10 cellular contexts compared by ENCODE assay signal in the genomic region with DNA sequence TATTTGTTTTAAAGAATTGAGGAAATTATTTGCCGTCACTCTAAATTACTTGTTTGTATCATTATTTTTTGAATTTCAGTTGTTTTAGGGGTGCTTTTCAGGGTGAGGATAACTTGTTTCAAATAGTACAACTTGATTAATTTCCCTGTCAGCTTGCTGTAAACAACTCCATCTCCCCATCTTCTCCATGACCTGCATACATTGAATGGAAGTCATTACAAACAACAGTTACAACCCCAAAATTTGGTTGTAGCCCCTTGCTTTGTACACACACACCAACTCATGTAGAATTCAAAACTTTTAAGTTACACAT. TPM values are rescaled to one million over a fixed set of nuclear protein-coding genes. Genes with fewer than 3 reads are reported as not detected.
DNase-seq lines count a peak whose midpoint lies in the region; ATAC-seq and TF ChIP-seq lines count a peak whose summit lies in the region.
"Had no signal": no experiment of that assay in that cellular context is flagged by ENCODE, and none has a peak within 500 bp of the region (broad histone marks: within the 10 kb centered on the region; RNA-seq: fewer than 3 reads in every experiment).

No MANE protein-coding gene starts in this region.

- no peaks in the 10 kb centered on the region for H3K9me3 ChIP-seq in DND-41 (ENCODE audit: insufficient read depth, low read length, severe bottlenecking)
- H3K9me3 ChIP-seq in MM.1S (replicated peaks; ENCODE audit: insufficient read depth, low read length), result no peaks in the 10 kb centered on the region
- H3K9me3 ChIP-seq in ectodermal cell (ENCODE audit: control insufficient read depth, low read length), result no peaks in the 10 kb centered on the region
- H3K9me3 ChIP-seq: mucosa of descending colon had no signal

- H3K27ac Mint-ChIP-seq in osteocyte (ENCODE audit: unreplicated experiment), result peak overlapping the region; percentile 82

- peak overlapping the region; percentile 63 for H3K4me2 ChIP-seq in DND-41 (ENCODE audit: insufficient read depth, low read length)
- H3K4me2 ChIP-seq in MM.1S (ENCODE audit: low read depth, low read length), result peak overlapping the region; percentile 99

- H3K4me3 Mint-ChIP-seq in osteocyte (ENCODE audit: unreplicated experiment), result peak overlapping the region; percentile 81

- H3K36me3 Mint-ChIP-seq in osteocyte (ENCODE audit: unreplicated experiment), result peaks cover 22% of the 10 kb centered on the region

- H3K27me3 ChIP-seq in DND-41 (ENCODE audit: insufficient read depth, low read length, poor library complexity), result no peaks in the 10 kb centered on the region
- no peaks in the 10 kb centered on the region for H3K27me3 ChIP-seq in MM.1S (replicated peaks; ENCODE audit: insufficient read depth, low read length)
- H3K27me3 ChIP-seq in ectodermal cell (ENCODE audit: control insufficient read depth, insufficient read depth, low read length, poor library complexity, severe bottlenecking), result no peaks in the 10 kb centered on the region

- no peak for TF ChIP-seq CTCF in DND-41 (IDR thresholded peaks at IDR 0.05; ENCODE audit: borderline replicate concordance, extremely low read depth, low read length, poor library complexity, severe bottlenecking)
- no peak for TF ChIP-seq CTCF in MM.1S (IDR thresholded peaks at IDR 0.05; ENCODE audit: low read length)
- TF ChIP-seq CTCF in osteocyte (IDR thresholded peaks at IDR 0.05), result no peak

- DNase-seq in DND-41 (no peak), MM.1S (no peak), osteocyte (ENCODE audit: extremely low spot score, unreplicated experiment) (no peak), SHP77 (lab: John Stamatoyannopoulos, UW) (no peak), NCI-H345 treated with DMSO at 0.1 percent for 48 hours (lab: John Stamatoyannopoulos, UW; ENCODE audit: unreplicated experiment) (no peak), activated gamma-delta T cell treated with Interleukin-2 at 50 U/mL for 16 hours (no peak), NCI-H2081 (lab: John Stamatoyannopoulos, UW) (no peak)
- DNase-seq: mucosa of descending colon, T1000 had no signal

- H2AFZ ChIP-seq in DND-41 (ENCODE audit: low read depth, low read length) (no peak overlapping the region), MM.1S (ENCODE audit: low read length) (no peak overlapping the region)

- peaks cover 27% of the 10 kb centered on the region for H3K4me1 Mint-ChIP-seq in osteocyte (ENCODE audit: unreplicated experiment)

- H3K27ac ChIP-seq in DND-41 (ENCODE audit: low read length), result peak overlapping the region; percentile 82
- no peak overlapping the region for H3K27ac ChIP-seq in MM.1S (ENCODE audit: low read length)
- H3K27ac ChIP-seq in ectodermal cell (ENCODE audit: insufficient read depth, low read depth, low read length, poor library complexity, severe bottlenecking), result no peak overlapping the region

- no peaks in the 10 kb centered on the region for H3K27me3 Mint-ChIP-seq in osteocyte (ENCODE audit: unreplicated experiment)

- H4K20me1 ChIP-seq in DND-41 (ENCODE audit: insufficient read depth, low read length), result peaks cover 3% of the 10 kb centered on the region; the same call in 1 of the 2 replicates
- no peaks in the 10 kb centered on the region for H4K20me1 ChIP-seq in MM.1S (ENCODE audit: insufficient read depth, low read length)

- H3K9me2 ChIP-seq in MM.1S (replicated peaks; ENCODE audit: insufficient read depth, low read length), result no peaks in the 10 kb centered on the region

- H3K9ac ChIP-seq in DND-41 (ENCODE audit: low read depth, low read length), result peak overlapping the region; percentile 80
- H3K9ac ChIP-seq in MM.1S (ENCODE audit: low read length), result no peak overlapping the region

- H3K4me1 ChIP-seq in DND-41 (ENCODE audit: insufficient read depth, low read length), result peaks cover 27% of the 10 kb centered on the region
- H3K4me1 ChIP-seq in MM.1S (ENCODE audit: low read length), result peaks cover 8% of the 10 kb centered on the region
- H3K4me1 ChIP-seq in ectodermal cell (ENCODE audit: control insufficient read depth, insufficient read depth, low read length), result peaks cover 14% of the 10 kb centered on the region

- peaks cover 33% of the 10 kb centered on the region for H3K36me3 ChIP-seq in DND-41 (ENCODE audit: insufficient read depth, low read length)
- H3K36me3 ChIP-seq in MM.1S (replicated peaks; ENCODE audit: insufficient read depth, low read length), result peaks cover 14% of the 10 kb centered on the region
- no peaks in the 10 kb centered on the region for H3K36me3 ChIP-seq in ectodermal cell (ENCODE audit: control insufficient read depth, insufficient read depth, low read length)

- ATAC-seq in DND-41 (ENCODE audit: insufficient read depth, low read depth), result no peak
- ATAC-seq: mucosa of descending colon had no signal

- peak overlapping the region; percentile 20 to 57; a peak in 3 of 4 replicates for H3K4me3 ChIP-seq in DND-41 (ENCODE audit: low read depth in 1 of 2, low read length in 2 of 2)
- peak overlapping the region; percentile 86 for H3K4me3 ChIP-seq in MM.1S (ENCODE audit: low read length)
- H3K4me3 ChIP-seq in ectodermal cell (ENCODE audit: insufficient read depth, low read depth, low read length), result peak overlapping the region; percentile 67

- H3K79me2 ChIP-seq in DND-41 (ENCODE audit: insufficient read depth, low read length) (peaks cover 41% of the 10 kb centered on the region), MM.1S (ENCODE audit: low read length) (peaks cover 40% of the 10 kb centered on the region)

- 91% methylated on average over 1 of the region's 1 CpG; no CpG with 5 or more reads in 1 of the 2 experiments for WGBS in ectodermal cell, 2 experiments

- no peaks in the 10 kb centered on the region for H3F3A ChIP-seq in MM.1S (ENCODE audit: insufficient read depth, low read length)

- H3K9me3 Mint-ChIP-seq in osteocyte (ENCODE audit: unreplicated experiment), result no peaks in the 10 kb centered on the region

RNA-seq across cellular contexts. Expression of a gene that starts 1.4 kb away (rescaled TPM):
- 16.5 TPM for polyA plus RNA-seq in ectodermal cell (2013, experiment 1 of 4)
- polyA plus RNA-seq in ectodermal cell (2013, experiment 2 of 4), result 16.0 TPM
- 13.6 TPM for polyA plus RNA-seq in ectodermal cell (2013, experiment 3 of 4)
- 14.8 TPM for polyA plus RNA-seq in ectodermal cell (2013, experiment 4 of 4)
- total RNA-seq in osteocyte, result 10.7 and 14.7 TPM in 2 replicates
